ENCODE assay signal across 19 cellular contexts in genomic region chr15:70395164-70395563, GRCh38.
DNase-seq lines count a peak whose midpoint lies in the region; ATAC-seq, FAIRE-seq and TF ChIP-seq lines count a peak whose summit lies in the region.
"Had no signal": no experiment of that assay in that cellular context is flagged by ENCODE, and none has a peak within 500 bp of the region (broad histone marks: within the 10 kb centered on the region; RNA-seq: fewer than 3 reads in every experiment).

No MANE protein-coding gene starts in this region.

- peak overlapping the region in 6 of 11 experiments; percentile 12 to 49 (median 33); a peak in 5 of 22 replicates for H3K4me2 ChIP-seq in BLaER1 treated with 17β-estradiol and CSF1 and Interleukin-3, amounts not matched to agents 10 nM and 100 nM
- H3K4me2 ChIP-seq: A549 had no signal

- intact Hi-C loops in posterior vena cava (cut with DNase I) = no loop called here
- intact Hi-C loops in left ventricle myocardium superior (cut with micrococcal nuclease) = no loop called here

- peaks cover 0 to 13% (median 10%) of the 10 kb centered on the region in 10 experiments; a peak in 14 of 20 replicates for H3K4me1 ChIP-seq in BLaER1 treated with 17β-estradiol and CSF1 and Interleukin-3, amounts not matched to agents 10 nM and 100 nM
- H3K4me1 ChIP-seq in foreskin keratinocyte (no peaks in the 10 kb centered on the region), endodermal cell (ENCODE audit: control insufficient read depth, insufficient read depth, low read length) (no peaks in the 10 kb centered on the region)
- H3K4me1 ChIP-seq: A549 had no signal

- H3K9me3 Mint-ChIP-seq in endodermal cell = peaks cover 8% of the 10 kb centered on the region
- H3K9me3 Mint-ChIP-seq: CD8-positive, alpha-beta T cell had no signal

- TF ChIP-seq CTCF in bronchial epithelial cell (IDR thresholded peaks at IDR 0.05; ENCODE audit: insufficient read depth, low read length, severe bottlenecking) = no peak
- TF ChIP-seq CTCF in foreskin keratinocyte (conservative IDR thresholded peaks at IDR 0.05) = no peak
- TF ChIP-seq CTCF in endodermal cell (conservative IDR thresholded peaks at IDR 0.05) = no peak

- H3K27ac Mint-ChIP-seq in endodermal cell = no peak overlapping the region
- H3K27ac Mint-ChIP-seq: CD8-positive, alpha-beta T cell had no signal

- FAIRE-seq in bronchial epithelial cell (lab: Jason Lieb, UNC) (peak; percentile 13), urothelium cell line (lab: Jason Lieb, UNC) (peak; percentile 93)
- FAIRE-seq: A549, GM12878, GM19239 had no signal

- no peak overlapping the region for H3K27ac ChIP-seq in BLaER1 treated with 17β-estradiol and CSF1 and Interleukin-3, amounts not matched to agents 10 nM and 100 nM
- H3K27ac ChIP-seq in foreskin keratinocyte = no peak overlapping the region
- H3K27ac ChIP-seq in endodermal cell (ENCODE audit: low read depth, low read length) = no peak overlapping the region
- H3K27ac ChIP-seq: 22Rv1, A549, BLaER1 had no signal

- H3K4me1 Mint-ChIP-seq in endodermal cell = peaks cover 6% of the 10 kb centered on the region

- no peaks in the 10 kb centered on the region; a peak in 1 of 22 replicates for H4K20me1 ChIP-seq in BLaER1 treated with 17β-estradiol and CSF1 and Interleukin-3, amounts not matched to agents 10 nM and 100 nM
- H4K20me1 ChIP-seq: BLaER1 had no signal

- H3K27me3 ChIP-seq in BLaER1 treated with 17β-estradiol and CSF1 and Interleukin-3, amounts not matched to agents 10 nM and 100 nM = peaks cover 0 to 5% (median 0%) of the 10 kb centered on the region in 11 experiments; a peak in 1 of 22 replicates
- H3K27me3 ChIP-seq in bronchial epithelial cell (ENCODE audit: control insufficient read depth, insufficient read depth, low read length) = peaks cover 4% of the 10 kb centered on the region
- peaks cover 41% of the 10 kb centered on the region for H3K27me3 ChIP-seq in foreskin keratinocyte
- no peaks in the 10 kb centered on the region for H3K27me3 ChIP-seq in endodermal cell (ENCODE audit: control insufficient read depth, insufficient read depth, low read length, poor library complexity, severe bottlenecking)
- H3K27me3 ChIP-seq: BLaER1 had no signal

- no peak for DNase-seq in bronchial epithelial cell (ENCODE audit: low read depth)
- DNase-seq in posterior vena cava (ENCODE audit: low spot score) = peak; percentile 73
- DNase-seq in urothelium cell line (ENCODE audit: low spot score) = no peak
- DNase-seq in foreskin keratinocyte = no peak
- DNase-seq in endodermal cell = no peak
- DNase-seq in left ventricle myocardium superior = no peak
- DNase-seq: Calu3; CD8-positive, alpha-beta T cell; DMS 273 treated with DMSO at 0.1 percent for 48 hours; DMS53; DND-41; EL had no signal

- H3K9me3 ChIP-seq in BLaER1 treated with 17β-estradiol and CSF1 and Interleukin-3, amounts not matched to agents 10 nM and 100 nM (replicated peaks in 1 of 11) = peaks cover 0 to 10% (median 0%) of the 10 kb centered on the region in 11 experiments; a peak in 7 of 22 replicates
- H3K9me3 ChIP-seq in endodermal cell (ENCODE audit: control insufficient read depth, low read length) = peaks cover 9% of the 10 kb centered on the region
- H3K9me3 ChIP-seq: BLaER1 had no signal

- ATAC-seq in foreskin keratinocyte = no peak
- no peak for ATAC-seq in left ventricle myocardium superior
- ATAC-seq: A549; CD8-positive, alpha-beta T cell; GM12878 had no signal

- H3K36me3 Mint-ChIP-seq in endodermal cell (ENCODE audit: low read depth) = no peaks in the 10 kb centered on the region
- H3K36me3 Mint-ChIP-seq: CD8-positive, alpha-beta T cell had no signal

- H3K36me3 ChIP-seq in BLaER1 treated with 17β-estradiol and CSF1 and Interleukin-3, amounts not matched to agents 10 nM and 100 nM = no peaks in the 10 kb centered on the region
- H3K36me3 ChIP-seq in bronchial epithelial cell (ENCODE audit: control insufficient read depth, insufficient read depth, low read length) (no peaks in the 10 kb centered on the region), endodermal cell (ENCODE audit: control insufficient read depth, insufficient read depth, low read length) (no peaks in the 10 kb centered on the region)
- H3K36me3 ChIP-seq: BLaER1, HAP-1 had no signal

- WGBS in endodermal cell (ENCODE audit: insufficient coverage in 1 of 2, insufficient read length in 1 of 2), 2 experiments = 94 to 97% methylated on average over 11 of the region's 11 CpGs

- no peak overlapping the region for H3K4me3 Mint-ChIP-seq in endodermal cell
- H3K4me3 Mint-ChIP-seq: CD8-positive, alpha-beta T cell had no signal

- H3K4me3 ChIP-seq in BLaER1 treated with 17β-estradiol and CSF1 and Interleukin-3, amounts not matched to agents 10 nM and 100 nM = no peak overlapping the region
- H3K4me3 ChIP-seq in bronchial epithelial cell (ENCODE audit: low read depth, low read length) (no peak overlapping the region), endodermal cell (ENCODE audit: low read length) (no peak overlapping the region)
- H3K4me3 ChIP-seq: A549, BLaER1, GM12878, HAP-1 had no signal

- peaks cover 12% of the 10 kb centered on the region for H3K27me3 Mint-ChIP-seq in endodermal cell (ENCODE audit: insufficient read depth)

- H3K9ac ChIP-seq in BLaER1 treated with 17β-estradiol and CSF1 and Interleukin-3, amounts not matched to agents 10 nM and 100 nM = no peak overlapping the region
- H3K9ac ChIP-seq in endodermal cell (ENCODE audit: extremely low read depth, low read length, poor library complexity, severe bottlenecking) = no peak overlapping the region
- H3K9ac ChIP-seq: BLaER1 had no signal
